1 cellular context compared by ENCODE assay signal in the genomic region with DNA sequence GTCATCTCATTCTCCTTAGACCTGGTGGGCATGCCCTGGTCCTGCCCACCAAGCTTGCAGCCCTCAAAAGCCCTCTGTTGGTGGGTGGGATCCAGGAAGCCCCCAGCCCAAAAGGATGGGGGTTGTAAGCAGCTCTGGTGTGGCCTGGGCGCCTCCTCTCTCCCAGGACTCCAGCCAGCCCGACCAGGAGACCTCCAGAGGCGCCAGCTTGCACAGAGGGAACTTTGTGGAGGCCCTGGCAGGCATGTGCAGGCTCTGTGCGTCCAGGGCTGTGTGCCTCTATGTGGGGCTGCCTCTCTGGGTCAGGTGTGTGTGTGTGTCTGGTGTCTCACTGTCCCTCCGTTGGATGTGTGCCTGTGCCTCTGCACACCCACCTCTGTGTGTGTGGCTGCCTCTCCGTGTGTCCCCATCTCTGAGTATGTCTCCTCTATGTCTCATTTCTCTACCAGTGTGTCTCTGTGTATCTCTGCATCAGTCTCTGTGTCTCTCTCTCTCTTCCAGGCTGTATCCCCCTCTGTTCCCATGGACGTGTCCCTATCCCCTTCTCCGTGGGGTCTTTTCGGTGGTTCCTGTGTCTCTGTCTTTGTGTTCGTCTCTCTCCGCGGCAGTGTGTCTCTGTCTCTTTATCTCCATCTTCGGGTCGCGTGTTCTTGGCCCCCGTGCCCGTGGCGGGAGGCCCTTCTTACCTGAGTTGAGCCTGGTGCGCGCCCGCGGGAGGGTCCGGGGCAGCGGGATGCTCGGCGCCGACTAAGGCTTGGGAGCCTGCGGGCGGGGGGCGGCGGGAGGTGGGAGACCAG.
TF ChIP-seq lines count a peak whose summit lies in the region.

No MANE protein-coding gene starts in this region.

TF ChIP-seq in GM23338, 12 proteins besides CTCF, POLR2A, EP300 and RAD21 (continued from another document):
- TF ChIP-seq EZH2 (IDR thresholded peaks at IDR 0.05; ENCODE audit: low read depth, unreplicated experiment) (no peak), STAT1 (IDR thresholded peaks at IDR 0.05; ENCODE audit: unreplicated experiment) (no peak), ZNF331 (CRISPR knock-in tag; IDR thresholded peaks at IDR 0.05; ENCODE audit: low read depth) (no peak)
- TF ChIP-seq, protein P1, sequence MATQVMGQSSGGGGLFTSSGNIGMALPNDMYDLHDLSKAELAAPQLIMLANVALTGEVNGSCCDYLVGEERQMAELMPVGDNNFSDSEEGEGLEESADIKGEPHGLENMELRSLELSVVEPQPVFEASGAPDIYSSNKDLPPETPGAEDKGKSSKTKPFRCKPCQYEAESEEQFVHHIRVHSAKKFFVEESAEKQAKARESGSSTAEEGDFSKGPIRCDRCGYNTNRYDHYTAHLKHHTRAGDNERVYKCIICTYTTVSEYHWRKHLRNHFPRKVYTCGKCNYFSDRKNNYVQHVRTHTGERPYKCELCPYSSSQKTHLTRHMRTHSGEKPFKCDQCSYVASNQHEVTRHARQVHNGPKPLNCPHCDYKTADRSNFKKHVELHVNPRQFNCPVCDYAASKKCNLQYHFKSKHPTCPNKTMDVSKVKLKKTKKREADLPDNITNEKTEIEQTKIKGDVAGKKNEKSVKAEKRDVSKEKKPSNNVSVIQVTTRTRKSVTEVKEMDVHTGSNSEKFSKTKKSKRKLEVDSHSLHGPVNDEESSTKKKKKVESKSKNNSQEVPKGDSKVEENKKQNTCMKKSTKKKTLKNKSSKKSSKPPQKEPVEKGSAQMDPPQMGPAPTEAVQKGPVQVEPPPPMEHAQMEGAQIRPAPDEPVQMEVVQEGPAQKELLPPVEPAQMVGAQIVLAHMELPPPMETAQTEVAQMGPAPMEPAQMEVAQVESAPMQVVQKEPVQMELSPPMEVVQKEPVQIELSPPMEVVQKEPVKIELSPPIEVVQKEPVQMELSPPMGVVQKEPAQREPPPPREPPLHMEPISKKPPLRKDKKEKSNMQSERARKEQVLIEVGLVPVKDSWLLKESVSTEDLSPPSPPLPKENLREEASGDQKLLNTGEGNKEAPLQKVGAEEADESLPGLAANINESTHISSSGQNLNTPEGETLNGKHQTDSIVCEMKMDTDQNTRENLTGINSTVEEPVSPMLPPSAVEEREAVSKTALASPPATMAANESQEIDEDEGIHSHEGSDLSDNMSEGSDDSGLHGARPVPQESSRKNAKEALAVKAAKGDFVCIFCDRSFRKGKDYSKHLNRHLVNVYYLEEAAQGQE (IDR thresholded peaks at IDR 0.05; ENCODE audit: unreplicated experiment): no peak
